In genomic region chr3:52085883-52086282, GRCh38 we compare ENCODE assay signal across 1 cellular context.
TF ChIP-seq lines count a peak whose summit lies in the region.

No MANE protein-coding gene starts in this region.

TF ChIP-seq in GM23338, 12 proteins besides CTCF, POLR2A, EP300 and RAD21 (continued from another document):
- no peak for TF ChIP-seq ZNF462 (CRISPR knock-in tag; IDR thresholded peaks at IDR 0.05)
